ENCODE assay signal across 1 cellular context in the genomic region with DNA sequence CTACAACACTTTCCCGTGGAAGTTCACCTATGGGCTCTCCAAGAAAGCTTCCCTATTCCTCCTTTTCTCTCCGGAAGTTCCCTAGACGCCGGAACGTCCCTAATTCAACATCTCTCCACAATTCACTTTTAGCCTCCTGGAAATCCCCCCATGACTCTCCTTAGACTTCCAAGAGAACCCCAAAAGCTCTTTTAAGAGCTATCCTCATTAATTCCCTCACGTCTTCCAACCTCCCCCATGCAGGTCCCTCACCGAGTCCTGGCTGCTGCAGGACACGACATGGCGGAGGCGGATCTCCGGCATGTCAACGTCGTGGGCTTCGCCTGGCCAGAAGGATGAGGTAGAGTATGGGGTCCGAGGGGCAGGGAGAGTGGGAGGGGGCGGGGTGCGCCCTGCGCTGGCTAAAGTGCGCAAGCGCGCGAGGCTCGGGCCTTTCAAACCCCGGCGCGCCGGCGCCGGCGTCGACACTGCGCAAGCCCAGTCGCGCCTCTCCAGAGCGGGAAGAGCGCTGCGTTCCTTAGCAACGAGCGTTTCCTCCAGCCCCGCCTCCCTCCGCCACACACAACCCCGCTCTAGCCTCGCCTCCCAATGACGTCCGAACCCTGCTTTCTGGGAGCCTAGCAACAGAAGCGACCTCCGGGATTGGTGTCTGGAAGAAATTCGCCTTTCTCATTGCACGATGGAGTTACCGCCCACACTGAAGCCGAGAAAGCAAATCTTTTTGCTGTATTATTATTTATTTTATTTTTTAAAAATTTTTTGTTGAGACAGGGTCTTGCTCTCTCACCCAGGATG.
TF ChIP-seq lines count a peak whose summit lies in the region.

TSS of gene PINLYP (plus strand) at position 646 of the 795 bp plus-strand sequence. CDS start 1,391 bp downstream, outside the sequence.
TSS of gene XRCC1 (minus strand) at position 372 of the 795 bp plus-strand sequence. CDS start at position 303, 69 bp downstream.

TF ChIP-seq in HepG2, 621 proteins besides CTCF, POLR2A, EP300 and RAD21 (continued from another document and continues in another):
- TF ChIP-seq ZNF710 (CRISPR knock-in tag; IDR thresholded peaks at IDR 0.05; ENCODE audit: borderline replicate concordance) (no peak), ZNF431 (CRISPR knock-in tag; IDR thresholded peaks at IDR 0.05; ENCODE audit: borderline replicate concordance, low read depth) (no peak), THAP11 (CRISPR knock-in tag; IDR thresholded peaks at IDR 0.05) (peak; percentile 86), CREM (IDR thresholded peaks at IDR 0.05) (peak; percentile 78), CREM (CRISPR knock-in tag; IDR thresholded peaks at IDR 0.05) (no peak), RFX3 (CRISPR knock-in tag; IDR thresholded peaks at IDR 0.05) (peak; percentile 75), RBFOX2 (IDR thresholded peaks at IDR 0.05; ENCODE audit: low read depth, low read length) (peak; percentile 56), TFDP2 (CRISPR knock-in tag; IDR thresholded peaks at IDR 0.05) (peak; percentile 90), ZNF788 (CRISPR knock-in tag; IDR thresholded peaks at IDR 0.05; ENCODE audit: borderline replicate concordance) (no peak), SAP130 (CRISPR knock-in tag; IDR thresholded peaks at IDR 0.05; ENCODE audit: low read depth) (peak; percentile 91), PHF20 (CRISPR knock-in tag; IDR thresholded peaks at IDR 0.05) (peak; percentile 79), ZNF577 (CRISPR knock-in tag; IDR thresholded peaks at IDR 0.05; ENCODE audit: borderline replicate concordance, low read depth) (no peak), HOXA3 (CRISPR knock-in tag; IDR thresholded peaks at IDR 0.05) (peak; percentile 81), BHLHE40 (IDR thresholded peaks at IDR 0.05; ENCODE audit: low read length) (no peak), GATAD1 (CRISPR knock-in tag; IDR thresholded peaks at IDR 0.05) (peak; percentile 91), POGZ (CRISPR knock-in tag; IDR thresholded peaks at IDR 0.05) (no peak), ZNF777 (CRISPR knock-in tag; IDR thresholded peaks at IDR 0.05) (peak; percentile 32; the same call in 1 of the 2 replicates), SPEN (CRISPR knock-in tag; IDR thresholded peaks at IDR 0.05; ENCODE audit: low read depth) (no peak; the same call in 1 of the 2 replicates), ATF1 (CRISPR knock-in tag; IDR thresholded peaks at IDR 0.05) (peak; percentile 86), ZNF644 (CRISPR knock-in tag; IDR thresholded peaks at IDR 0.05; ENCODE audit: low read depth) (no peak), KDM5A (IDR thresholded peaks at IDR 0.05; ENCODE audit: borderline replicate concordance, low read length) (peak; percentile 89)
- TF ChIP-seq, protein P1, sequence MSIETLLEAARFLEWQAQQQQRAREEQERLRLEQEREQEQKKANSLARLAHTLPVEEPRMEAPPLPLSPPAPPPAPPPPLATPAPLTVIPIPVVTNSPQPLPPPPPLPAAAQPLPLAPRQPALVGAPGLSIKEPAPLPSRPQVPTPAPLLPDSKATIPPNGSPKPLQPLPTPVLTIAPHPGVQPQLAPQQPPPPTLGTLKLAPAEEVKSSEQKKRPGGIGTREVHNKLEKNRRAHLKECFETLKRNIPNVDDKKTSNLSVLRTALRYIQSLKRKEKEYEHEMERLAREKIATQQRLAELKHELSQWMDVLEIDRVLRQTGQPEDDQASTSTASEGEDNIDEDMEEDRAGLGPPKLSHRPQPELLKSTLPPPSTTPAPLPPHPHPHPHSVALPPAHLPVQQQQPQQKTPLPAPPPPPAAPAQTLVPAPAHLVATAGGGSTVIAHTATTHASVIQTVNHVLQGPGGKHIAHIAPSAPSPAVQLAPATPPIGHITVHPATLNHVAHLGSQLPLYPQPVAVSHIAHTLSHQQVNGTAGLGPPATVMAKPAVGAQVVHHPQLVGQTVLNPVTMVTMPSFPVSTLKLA (IDR thresholded peaks at IDR 0.05), result peak; percentile 53
- TF ChIP-seq, protein P2, sequence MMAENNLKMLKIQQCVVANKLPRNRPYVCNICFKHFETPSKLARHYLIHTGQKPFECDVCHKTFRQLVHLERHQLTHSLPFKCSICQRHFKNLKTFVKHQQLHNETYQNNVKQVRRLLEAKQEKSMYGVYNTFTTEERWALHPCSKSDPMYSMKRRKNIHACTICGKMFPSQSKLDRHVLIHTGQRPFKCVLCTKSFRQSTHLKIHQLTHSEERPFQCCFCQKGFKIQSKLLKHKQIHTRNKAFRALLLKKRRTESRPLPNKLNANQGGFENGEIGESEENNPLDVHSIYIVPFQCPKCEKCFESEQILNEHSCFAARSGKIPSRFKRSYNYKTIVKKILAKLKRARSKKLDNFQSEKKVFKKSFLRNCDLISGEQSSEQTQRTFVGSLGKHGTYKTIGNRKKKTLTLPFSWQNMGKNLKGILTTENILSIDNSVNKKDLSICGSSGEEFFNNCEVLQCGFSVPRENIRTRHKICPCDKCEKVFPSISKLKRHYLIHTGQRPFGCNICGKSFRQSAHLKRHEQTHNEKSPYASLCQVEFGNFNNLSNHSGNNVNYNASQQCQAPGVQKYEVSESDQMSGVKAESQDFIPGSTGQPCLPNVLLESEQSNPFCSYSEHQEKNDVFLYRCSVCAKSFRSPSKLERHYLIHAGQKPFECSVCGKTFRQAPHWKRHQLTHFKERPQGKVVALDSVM (CRISPR knock-in tag; IDR thresholded peaks at IDR 0.05), result no peak
- TF ChIP-seq, protein P3, sequence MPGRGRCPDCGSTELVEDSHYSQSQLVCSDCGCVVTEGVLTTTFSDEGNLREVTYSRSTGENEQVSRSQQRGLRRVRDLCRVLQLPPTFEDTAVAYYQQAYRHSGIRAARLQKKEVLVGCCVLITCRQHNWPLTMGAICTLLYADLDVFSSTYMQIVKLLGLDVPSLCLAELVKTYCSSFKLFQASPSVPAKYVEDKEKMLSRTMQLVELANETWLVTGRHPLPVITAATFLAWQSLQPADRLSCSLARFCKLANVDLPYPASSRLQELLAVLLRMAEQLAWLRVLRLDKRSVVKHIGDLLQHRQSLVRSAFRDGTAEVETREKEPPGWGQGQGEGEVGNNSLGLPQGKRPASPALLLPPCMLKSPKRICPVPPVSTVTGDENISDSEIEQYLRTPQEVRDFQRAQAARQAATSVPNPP (CRISPR knock-in tag; IDR thresholded peaks at IDR 0.05), result no peak
- TF ChIP-seq, protein P4, sequence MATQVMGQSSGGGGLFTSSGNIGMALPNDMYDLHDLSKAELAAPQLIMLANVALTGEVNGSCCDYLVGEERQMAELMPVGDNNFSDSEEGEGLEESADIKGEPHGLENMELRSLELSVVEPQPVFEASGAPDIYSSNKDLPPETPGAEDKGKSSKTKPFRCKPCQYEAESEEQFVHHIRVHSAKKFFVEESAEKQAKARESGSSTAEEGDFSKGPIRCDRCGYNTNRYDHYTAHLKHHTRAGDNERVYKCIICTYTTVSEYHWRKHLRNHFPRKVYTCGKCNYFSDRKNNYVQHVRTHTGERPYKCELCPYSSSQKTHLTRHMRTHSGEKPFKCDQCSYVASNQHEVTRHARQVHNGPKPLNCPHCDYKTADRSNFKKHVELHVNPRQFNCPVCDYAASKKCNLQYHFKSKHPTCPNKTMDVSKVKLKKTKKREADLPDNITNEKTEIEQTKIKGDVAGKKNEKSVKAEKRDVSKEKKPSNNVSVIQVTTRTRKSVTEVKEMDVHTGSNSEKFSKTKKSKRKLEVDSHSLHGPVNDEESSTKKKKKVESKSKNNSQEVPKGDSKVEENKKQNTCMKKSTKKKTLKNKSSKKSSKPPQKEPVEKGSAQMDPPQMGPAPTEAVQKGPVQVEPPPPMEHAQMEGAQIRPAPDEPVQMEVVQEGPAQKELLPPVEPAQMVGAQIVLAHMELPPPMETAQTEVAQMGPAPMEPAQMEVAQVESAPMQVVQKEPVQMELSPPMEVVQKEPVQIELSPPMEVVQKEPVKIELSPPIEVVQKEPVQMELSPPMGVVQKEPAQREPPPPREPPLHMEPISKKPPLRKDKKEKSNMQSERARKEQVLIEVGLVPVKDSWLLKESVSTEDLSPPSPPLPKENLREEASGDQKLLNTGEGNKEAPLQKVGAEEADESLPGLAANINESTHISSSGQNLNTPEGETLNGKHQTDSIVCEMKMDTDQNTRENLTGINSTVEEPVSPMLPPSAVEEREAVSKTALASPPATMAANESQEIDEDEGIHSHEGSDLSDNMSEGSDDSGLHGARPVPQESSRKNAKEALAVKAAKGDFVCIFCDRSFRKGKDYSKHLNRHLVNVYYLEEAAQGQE (IDR thresholded peaks at IDR 0.05; ENCODE audit: borderline replicate concordance in 1 of 2, low read depth in 1 of 2, low read length in 2 of 2), result no peak
- TF ChIP-seq, protein P5, sequence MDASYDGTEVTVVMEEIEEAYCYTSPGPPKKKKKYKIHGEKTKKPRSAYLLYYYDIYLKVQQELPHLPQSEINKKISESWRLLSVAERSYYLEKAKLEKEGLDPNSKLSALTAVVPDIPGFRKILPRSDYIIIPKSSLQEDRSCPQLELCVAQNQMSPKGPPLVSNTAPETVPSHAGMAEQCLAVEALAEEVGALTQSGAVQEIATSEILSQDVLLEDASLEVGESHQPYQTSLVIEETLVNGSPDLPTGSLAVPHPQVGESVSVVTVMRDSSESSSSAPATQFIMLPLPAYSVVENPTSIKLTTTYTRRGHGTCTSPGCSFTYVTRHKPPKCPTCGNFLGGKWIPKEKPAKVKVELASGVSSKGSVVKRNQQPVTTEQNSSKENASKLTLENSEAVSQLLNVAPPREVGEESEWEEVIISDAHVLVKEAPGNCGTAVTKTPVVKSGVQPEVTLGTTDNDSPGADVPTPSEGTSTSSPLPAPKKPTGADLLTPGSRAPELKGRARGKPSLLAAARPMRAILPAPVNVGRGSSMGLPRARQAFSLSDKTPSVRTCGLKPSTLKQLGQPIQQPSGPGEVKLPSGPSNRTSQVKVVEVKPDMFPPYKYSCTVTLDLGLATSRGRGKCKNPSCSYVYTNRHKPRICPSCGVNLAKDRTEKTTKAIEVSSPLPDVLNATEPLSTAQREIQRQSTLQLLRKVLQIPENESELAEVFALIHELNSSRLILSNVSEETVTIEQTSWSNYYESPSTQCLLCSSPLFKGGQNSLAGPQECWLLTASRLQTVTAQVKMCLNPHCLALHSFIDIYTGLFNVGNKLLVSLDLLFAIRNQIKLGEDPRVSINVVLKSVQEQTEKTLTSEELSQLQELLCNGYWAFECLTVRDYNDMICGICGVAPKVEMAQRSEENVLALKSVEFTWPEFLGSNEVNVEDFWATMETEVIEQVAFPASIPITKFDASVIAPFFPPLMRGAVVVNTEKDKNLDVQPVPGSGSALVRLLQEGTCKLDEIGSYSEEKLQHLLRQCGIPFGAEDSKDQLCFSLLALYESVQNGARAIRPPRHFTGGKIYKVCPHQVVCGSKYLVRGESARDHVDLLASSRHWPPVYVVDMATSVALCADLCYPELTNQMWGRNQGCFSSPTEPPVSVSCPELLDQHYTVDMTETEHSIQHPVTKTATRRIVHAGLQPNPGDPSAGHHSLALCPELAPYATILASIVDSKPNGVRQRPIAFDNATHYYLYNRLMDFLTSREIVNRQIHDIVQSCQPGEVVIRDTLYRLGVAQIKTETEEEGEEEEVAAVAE (CRISPR knock-in tag; IDR thresholded peaks at IDR 0.05; ENCODE audit: borderline replicate concordance), result peak; percentile 97
- TF ChIP-seq, protein P6, sequence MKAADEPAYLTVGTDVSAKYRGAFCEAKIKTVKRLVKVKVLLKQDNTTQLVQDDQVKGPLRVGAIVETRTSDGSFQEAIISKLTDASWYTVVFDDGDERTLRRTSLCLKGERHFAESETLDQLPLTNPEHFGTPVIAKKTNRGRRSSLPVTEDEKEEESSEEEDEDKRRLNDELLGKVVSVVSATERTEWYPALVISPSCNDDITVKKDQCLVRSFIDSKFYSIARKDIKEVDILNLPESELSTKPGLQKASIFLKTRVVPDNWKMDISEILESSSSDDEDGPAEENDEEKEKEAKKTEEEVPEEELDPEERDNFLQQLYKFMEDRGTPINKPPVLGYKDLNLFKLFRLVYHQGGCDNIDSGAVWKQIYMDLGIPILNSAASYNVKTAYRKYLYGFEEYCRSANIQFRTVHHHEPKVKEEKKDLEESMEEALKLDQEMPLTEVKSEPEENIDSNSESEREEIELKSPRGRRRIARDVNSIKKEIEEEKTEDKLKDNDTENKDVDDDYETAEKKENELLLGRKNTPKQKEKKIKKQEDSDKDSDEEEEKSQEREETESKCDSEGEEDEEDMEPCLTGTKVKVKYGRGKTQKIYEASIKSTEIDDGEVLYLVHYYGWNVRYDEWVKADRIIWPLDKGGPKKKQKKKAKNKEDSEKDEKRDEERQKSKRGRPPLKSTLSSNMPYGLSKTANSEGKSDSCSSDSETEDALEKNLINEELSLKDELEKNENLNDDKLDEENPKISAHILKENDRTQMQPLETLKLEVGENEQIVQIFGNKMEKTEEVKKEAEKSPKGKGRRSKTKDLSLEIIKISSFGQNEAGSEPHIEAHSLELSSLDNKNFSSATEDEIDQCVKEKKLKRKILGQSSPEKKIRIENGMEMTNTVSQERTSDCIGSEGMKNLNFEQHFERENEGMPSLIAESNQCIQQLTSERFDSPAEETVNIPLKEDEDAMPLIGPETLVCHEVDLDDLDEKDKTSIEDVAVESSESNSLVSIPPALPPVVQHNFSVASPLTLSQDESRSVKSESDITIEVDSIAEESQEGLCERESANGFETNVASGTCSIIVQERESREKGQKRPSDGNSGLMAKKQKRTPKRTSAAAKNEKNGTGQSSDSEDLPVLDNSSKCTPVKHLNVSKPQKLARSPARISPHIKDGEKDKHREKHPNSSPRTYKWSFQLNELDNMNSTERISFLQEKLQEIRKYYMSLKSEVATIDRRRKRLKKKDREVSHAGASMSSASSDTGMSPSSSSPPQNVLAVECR (CRISPR knock-in tag; IDR thresholded peaks at IDR 0.05; ENCODE audit: borderline replicate concordance), result peak; percentile 85
